20 cellular contexts compared by ENCODE assay signal in genomic region chr1:51789342-51789741, GRCh38.
"Had no signal": no experiment of that assay in that cellular context is flagged by ENCODE, and none has a peak within 500 bp of the region (broad histone marks: within the 10 kb centered on the region; RNA-seq: fewer than 3 reads in every experiment).

No MANE protein-coding gene starts in this region.

- H3K4me3 ChIP-seq: colonic mucosa, lower lobe of right lung, prostate gland, right atrium auricular region had no signal

- H3K4me3 Mint-ChIP-seq: activated CD4-positive, alpha-beta T cell treated with anti-CD3 and anti-CD28 coated beads, Interleukin-2, amount 10 ng/mL, durations not matched to agents 24 days and 14 days had no signal

- H3K4me1 ChIP-seq: colonic mucosa, prostate gland had no signal

- H3K27me3 Mint-ChIP-seq: activated CD4-positive, alpha-beta T cell treated with anti-CD3 and anti-CD28 coated beads, Interleukin-2, amount 10 ng/mL, durations not matched to agents 24 days and 14 days had no signal

- H3K9me3 Mint-ChIP-seq: activated CD4-positive, alpha-beta T cell treated with anti-CD3 and anti-CD28 coated beads, Interleukin-2, amount 10 ng/mL, durations not matched to agents 24 days and 14 days had no signal

- H3K27me3 ChIP-seq: colonic mucosa had no signal

- ATAC-seq: left colon, lower lobe of right lung had no signal

- H3K9me3 ChIP-seq: colonic mucosa, lower lobe of right lung, prostate gland, right atrium auricular region, SK-N-SH had no signal

- DNase-seq: activated CD4-positive, alpha-beta T cell treated with anti-CD3 and anti-CD28 coated beads, Interleukin-2, amount 10 ng/mL, durations not matched to agents 24 days and 14 days; activated CD4-positive, CD25-positive, alpha-beta regulatory T cell; activated CD8-positive, alpha-beta memory T cell treated with anti-CD3 and anti-CD28 coated beads, Interleukin-2, amount 50 U/mL, for 4 hours; activated naive CD4-positive, alpha-beta T cell treated with Interleukin-2 at 50 U/mL for 16 hours; amniotic stem cell; caudate nucleus; colonic mucosa; erythroblast; foreskin melanocyte; glutamatergic neuron; hippocampal formation; islet precursor cell; left colon; lower lobe of right lung; SHP77 treated with DMSO at 0.1 percent for 48 hours; SK-N-SH; T-helper 1 cell; T-helper 9 cell had no signal

- H3K27ac Mint-ChIP-seq: activated CD4-positive, alpha-beta T cell treated with anti-CD3 and anti-CD28 coated beads, Interleukin-2, amount 10 ng/mL, durations not matched to agents 24 days and 14 days had no signal
